22 cellular contexts compared by ENCODE assay signal in the genomic region with DNA sequence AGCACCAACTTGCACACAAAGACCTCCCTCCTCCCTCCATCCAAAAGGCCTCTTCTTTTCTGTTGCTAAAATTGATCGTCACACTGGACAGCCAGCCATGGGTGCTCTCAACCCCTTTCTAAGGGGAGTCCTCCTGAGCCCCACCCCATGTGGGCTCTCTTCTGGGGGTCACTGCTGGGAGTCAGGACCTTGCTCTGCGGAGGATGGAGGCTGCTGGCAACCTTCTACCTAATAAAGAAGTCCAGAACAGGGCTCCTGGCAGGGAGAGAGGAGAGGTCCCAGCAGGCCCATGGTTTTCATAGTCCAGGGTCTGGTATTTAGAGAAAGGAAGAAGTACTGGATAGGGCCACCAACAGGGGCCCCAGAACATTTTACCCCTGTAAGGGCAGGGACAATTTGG.
"Had no signal": no experiment of that assay in that cellular context is flagged by ENCODE, and none has a peak within 500 bp of the region (broad histone marks: within the 10 kb centered on the region; RNA-seq: fewer than 3 reads in every experiment).

No MANE protein-coding gene starts in this region.

- H3K27me3 ChIP-seq: hepatocyte, right atrium auricular region, right lobe of liver, vagina had no signal

- H3K9me3 ChIP-seq: mucosa of descending colon, psoas muscle, right atrium auricular region, right lobe of liver, vagina had no signal

- H3K4me1 ChIP-seq: left lung, parathyroid adenoma, right atrium auricular region, right lobe of liver, tibial nerve, vagina had no signal

- H3K4me3 ChIP-seq: heart left ventricle, hepatocyte, left lung, lung, mucosa of descending colon, psoas muscle, right atrium auricular region, right lobe of liver, skin epidermis, tibial nerve, vagina had no signal

- ATAC-seq: heart left ventricle; left colon; left lung; mucosa of descending colon; naive thymus-derived CD4-positive, alpha-beta T cell; natural killer cell treated with Interleukin-12 subunit alpha and Interleukin-12 subunit beta and Interleukin-15 and Interleukin-18, amount 100 ng/mL, for 72 hours; psoas muscle; right lobe of liver; stimulated activated effector memory CD8-positive, alpha-beta T cell treated with anti-CD3 and anti-CD28 coated beads, Interleukin-12 subunit alpha, Interleukin-12 subunit beta, amount 100 ng/mL, for 72 hours had no signal

- H3K4me2 ChIP-seq: hepatocyte had no signal

- H3K27ac ChIP-seq: heart left ventricle, hepatocyte, left lung, parathyroid adenoma, psoas muscle, right atrium auricular region, right lobe of liver, skin epidermis, tibial nerve, vagina had no signal

- H2AFZ ChIP-seq: hepatocyte, parathyroid adenoma had no signal

- DNase-seq: kidney glomerular epithelial cell; mesendoderm; midbrain; mucosa of descending colon; naive thymus-derived CD4-positive, alpha-beta T cell; nucleus accumbens; psoas muscle; stimulated activated CD4-positive, alpha-beta T cell treated with anti-CD3 and anti-CD28 coated beads, Interleukin-4, amount 100 ng/mL, for 24 hours; stimulated activated naive CD4-positive, alpha-beta T cell had no signal

- H3K79me2 ChIP-seq: hepatocyte, parathyroid adenoma had no signal

- H3K36me3 ChIP-seq: heart left ventricle, left lung, right atrium auricular region, right lobe of liver, tibial nerve, vagina had no signal
